In the genomic region with DNA sequence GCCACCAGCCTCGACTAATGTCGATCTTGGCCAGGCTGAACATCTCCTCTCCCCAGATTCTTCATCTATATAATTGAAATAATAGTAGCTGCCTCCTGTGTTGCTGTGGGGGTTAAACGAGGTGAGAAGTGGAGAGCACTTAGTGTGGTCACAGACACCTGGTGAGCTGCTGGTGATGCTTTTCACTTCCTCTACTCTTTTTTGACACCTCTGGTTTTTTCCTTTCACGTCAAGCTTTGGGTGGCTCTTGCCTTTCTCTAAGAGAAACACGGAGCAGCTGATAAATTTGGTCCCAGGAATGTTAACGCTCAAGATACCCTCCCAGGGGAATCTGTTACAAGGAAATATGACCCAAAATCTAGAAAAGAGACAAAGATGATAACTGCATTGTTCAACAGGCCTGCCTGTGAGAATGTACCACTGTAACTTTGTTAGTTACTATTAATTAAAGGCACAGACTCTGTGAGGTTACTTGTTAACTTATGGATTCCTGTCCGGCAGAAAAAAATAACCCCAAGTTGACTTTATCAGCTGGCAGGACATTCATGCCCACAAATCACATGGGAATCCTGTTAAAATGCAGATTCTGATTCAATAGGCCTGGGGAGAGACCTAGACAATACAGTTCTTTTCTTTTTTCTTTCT, we compare ENCODE assay signal across 15 cellular contexts. TPM values are rescaled to one million over a fixed set of nuclear protein-coding genes. Genes with fewer than 3 reads are reported as not detected.
A peak's percentile ranks its signal among the peaks of the same experiment; 100 is the strongest.
DNase-seq lines count a peak whose midpoint lies in the region; ATAC-seq and TF ChIP-seq lines count a peak whose summit lies in the region.
"Had no signal": no experiment of that assay in that cellular context is flagged by ENCODE, and none has a peak within 500 bp of the region (broad histone marks: within the 10 kb centered on the region; RNA-seq: fewer than 3 reads in every experiment).

No MANE protein-coding gene starts in this region.

- TF ChIP-seq CTCF in GM12865 (IDR thresholded peaks at IDR 0.05; ENCODE audit: insufficient read depth, low read depth, low read length, missing control alignments) (no peak), coronary artery (IDR thresholded peaks at IDR 0.05) (no peak)

- no peak overlapping the region for H2AK5ac ChIP-seq in mesenchymal stem cell (ENCODE audit: low read length, severe bottlenecking)

- no peak overlapping the region for H2BK15ac ChIP-seq in mesenchymal stem cell (ENCODE audit: low read depth, poor library complexity, severe bottlenecking)

- no peaks in the 10 kb centered on the region for H3K9me3 Mint-ChIP-seq in stimulated activated naive CD8-positive, alpha-beta T cell treated with anti-CD3 and anti-CD28 coated beads, Interleukin-15, amount 100 ng/mL, for 72 hours
- H3K9me3 Mint-ChIP-seq: activated CD4-positive, alpha-beta memory T cell treated with anti-CD3 and anti-CD28 coated beads for 36 hours; activated naive CD4-positive, alpha-beta T cell treated with anti-CD3 and anti-CD28 coated beads, Interleukin-2, amount 50 U/mL, for 24 hours had no signal

- no peaks in the 10 kb centered on the region for H3K9me3 ChIP-seq in mesenchymal stem cell (ENCODE audit: control insufficient read depth, low read length)
- H3K9me3 ChIP-seq: gastrocnemius medialis, transverse colon had no signal

- H2AFZ ChIP-seq in mesenchymal stem cell (ENCODE audit: low read depth, low read length): no peak overlapping the region

- H3K4me1 ChIP-seq in mesenchymal stem cell (ENCODE audit: control insufficient read depth, insufficient read depth, low read depth, low read length): peaks cover 22% of the 10 kb centered on the region

- no peak overlapping the region for H3K4me3 ChIP-seq in GM12865 (ENCODE audit: low read depth, low read length)
- H3K4me3 ChIP-seq in mesenchymal stem cell (ENCODE audit: insufficient read depth in 1 of 2, low read depth in 1 of 2, low read length in 2 of 2): no peak overlapping the region
- no peak overlapping the region for H3K4me3 ChIP-seq in coronary artery
- H3K4me3 ChIP-seq: gastrocnemius medialis, transverse colon had no signal

- WGBS in mesenchymal stem cell: 67% methylated on average over 5 of the region's 7 CpGs

- H3K4me1 Mint-ChIP-seq in stimulated activated naive CD8-positive, alpha-beta T cell treated with anti-CD3 and anti-CD28 coated beads, Interleukin-15, amount 100 ng/mL, for 72 hours: peaks cover 5% of the 10 kb centered on the region
- H3K4me1 Mint-ChIP-seq: activated naive CD4-positive, alpha-beta T cell treated with anti-CD3 and anti-CD28 coated beads, Interleukin-2, amount 50 U/mL, for 24 hours had no signal

- no peak overlapping the region for H3K23ac ChIP-seq in mesenchymal stem cell (ENCODE audit: low read length in 2 of 2)

- no peak overlapping the region for H3K9ac ChIP-seq in mesenchymal stem cell (ENCODE audit: low read length)

- ATAC-seq in GM19438 (IDR thresholded peaks at IDR 0.05; ENCODE audit: low read depth, unreplicated experiment) (peak; percentile 88), HG02938 (IDR thresholded peaks at IDR 0.05; ENCODE audit: unreplicated experiment) (peak; percentile 82)
- ATAC-seq in stimulated activated naive CD8-positive, alpha-beta T cell treated with anti-CD3 and anti-CD28 coated beads, Interleukin-15, amount 100 ng/mL, for 72 hours: no peak
- ATAC-seq: gastrocnemius medialis had no signal

- no peak overlapping the region for H2BK12ac ChIP-seq in mesenchymal stem cell (ENCODE audit: low read length in 2 of 2)

- no peak overlapping the region for H3K4me2 ChIP-seq in mesenchymal stem cell (ENCODE audit: low read length, poor library complexity, severe bottlenecking)

- H3K4me3 Mint-ChIP-seq in stimulated activated naive CD8-positive, alpha-beta T cell treated with anti-CD3 and anti-CD28 coated beads, Interleukin-15, amount 100 ng/mL, for 72 hours: no peak overlapping the region
- H3K4me3 Mint-ChIP-seq: activated CD4-positive, alpha-beta memory T cell treated with anti-CD3 and anti-CD28 coated beads for 36 hours; activated naive CD4-positive, alpha-beta T cell treated with anti-CD3 and anti-CD28 coated beads, Interleukin-2, amount 50 U/mL, for 24 hours had no signal

- H3K27me3 ChIP-seq in mesenchymal stem cell (ENCODE audit: control insufficient read depth in 1 of 2, insufficient read depth in 1 of 2, low read length in 2 of 2): peaks cover 4 to 18% of the 10 kb centered on the region in 2 experiments
- H3K27me3 ChIP-seq: transverse colon had no signal

- H3K36me3 ChIP-seq in mesenchymal stem cell (ENCODE audit: control insufficient read depth in 1 of 2, insufficient read depth in 2 of 2, low read depth in 1 of 2, low read length in 2 of 2): no peaks in the 10 kb centered on the region
- H3K36me3 ChIP-seq: gastrocnemius medialis, transverse colon had no signal

- peak overlapping the region in 1 of 2 donors; percentile 58 for H3K27ac Mint-ChIP-seq in stimulated activated naive CD8-positive, alpha-beta T cell treated with anti-CD3 and anti-CD28 coated beads, Interleukin-15, amount 100 ng/mL, for 72 hours
- H3K27ac Mint-ChIP-seq: activated CD4-positive, alpha-beta memory T cell treated with anti-CD3 and anti-CD28 coated beads for 36 hours; activated naive CD4-positive, alpha-beta T cell treated with anti-CD3 and anti-CD28 coated beads, Interleukin-2, amount 50 U/mL, for 24 hours had no signal

- H4K91ac ChIP-seq in mesenchymal stem cell (ENCODE audit: low read length): no peak overlapping the region

- DNase-seq in GM12865 (ENCODE audit: low read depth): peak; percentile 76
- peak; percentile 9 for DNase-seq in NAMALWA (ENCODE audit: low spot score)
- no peak for DNase-seq in activated T-cell treated with anti-CD3 and anti-CD28 coated beads for 4 hours
- DNase-seq in mesenchymal stem cell: no peak
- DNase-seq in stimulated activated naive CD8-positive, alpha-beta T cell treated with anti-CD3 and anti-CD28 coated beads, Interleukin-15, amount 100 ng/mL, for 72 hours: no peak
- no peak for DNase-seq in coronary artery (ENCODE audit: low spot score)
- DNase-seq: activated CD4-positive, alpha-beta memory T cell treated with anti-CD3 and anti-CD28 coated beads for 36 hours; gastrocnemius medialis; GF-D8; NCI-H524; transverse colon had no signal

- no peak overlapping the region for H3K4ac ChIP-seq in mesenchymal stem cell (ENCODE audit: low read depth in 1 of 2, low read length in 2 of 2)

- H2BK120ac ChIP-seq in mesenchymal stem cell (ENCODE audit: low read depth, low read length): no peak overlapping the region

- no peak overlapping the region for H3K18ac ChIP-seq in mesenchymal stem cell (ENCODE audit: low read depth in 1 of 2, low read length in 2 of 2)

- H4K8ac ChIP-seq in mesenchymal stem cell (ENCODE audit: low read length): no peak overlapping the region

- H3K79me1 ChIP-seq in mesenchymal stem cell (replicated peaks; ENCODE audit: low read length, poor library complexity, severe bottlenecking): no peaks in the 10 kb centered on the region

- H3K27me3 Mint-ChIP-seq in stimulated activated naive CD8-positive, alpha-beta T cell treated with anti-CD3 and anti-CD28 coated beads, Interleukin-15, amount 100 ng/mL, for 72 hours: peaks cover 4% of the 10 kb centered on the region
- H3K27me3 Mint-ChIP-seq: activated naive CD4-positive, alpha-beta T cell treated with anti-CD3 and anti-CD28 coated beads, Interleukin-2, amount 50 U/mL, for 24 hours had no signal

- H3K27ac ChIP-seq in mesenchymal stem cell (ENCODE audit: low read length, poor library complexity, severe bottlenecking): no peak overlapping the region
- no peak overlapping the region for H3K27ac ChIP-seq in coronary artery
- H3K27ac ChIP-seq: gastrocnemius medialis, transverse colon had no signal

- no peak overlapping the region for H2BK5ac ChIP-seq in mesenchymal stem cell (ENCODE audit: low read depth, low read length, poor library complexity, severe bottlenecking)

- no peak overlapping the region for H3K14ac ChIP-seq in mesenchymal stem cell (ENCODE audit: low read length in 2 of 2)

RNA-seq across cellular contexts. Expression of a gene that starts 9.5 kb away (rescaled TPM):
- under 0.01 TPM for polyA plus RNA-seq in mesenchymal stem cell (2013, experiment 1 of 2)
- under 0.01 TPM for polyA plus RNA-seq in mesenchymal stem cell (2013, experiment 2 of 2)
- polyA plus RNA-seq: liver had no signal

Comparison
In these comparisons a context has a peak if more than half of its experiments do, and no peak if none do; other contexts are left out.
1. DNase-seq: peak in GM12865 (single experiment) and NAMALWA (single experiment); none in activated T-cell treated with anti-CD3 and anti-CD28 coated beads for 4 hours (single experiment), mesenchymal stem cell (single experiment), stimulated activated naive CD8-positive, alpha-beta T cell treated with anti-CD3 and anti-CD28 coated beads, Interleukin-15, amount 100 ng/mL, for 72 hours (0 of 2) and coronary artery (single experiment).